8 cellular contexts compared by ENCODE assay signal in genomic region chr3:73868688-73869315, GRCh38.
A peak's percentile ranks its signal among the peaks of the same experiment; 100 is the strongest.
DNase-seq lines count a peak whose midpoint lies in the region; ATAC-seq and TF ChIP-seq lines count a peak whose summit lies in the region.

No MANE protein-coding gene starts in this region.

- no peaks in the 10 kb centered on the region for H3K27me3 Mint-ChIP-seq in activated T-helper 1 cell treated with anti-CD3 and anti-CD28 coated beads, Interleukin-12 subunit alpha, Interleukin-12 subunit beta, Interleukin-2, Interleukin-4 antibody, amounts not matched to agents 30 ng/mL and 10 ng/mL and 1 ng/mL, durations not matched to agents 14 hours and 24 hours and 36 hours (ENCODE audit: insufficient read depth)

- H3K27me3 ChIP-seq in heart right ventricle (no peaks in the 10 kb centered on the region), stomach (no peaks in the 10 kb centered on the region)

- no peak for TF ChIP-seq POLR2A in stomach (IDR thresholded peaks at IDR 0.05)

- peak; percentile 18 to 65 (median 54) for TF ChIP-seq CTCF in heart right ventricle (IDR thresholded peaks at IDR 0.05)
- peak in 4 of 7 experiments; percentile 14 to 47 (median 38) for TF ChIP-seq CTCF in stomach (IDR thresholded peaks at IDR 0.05)

- H3K36me3 Mint-ChIP-seq in activated T-helper 1 cell treated with anti-CD3 and anti-CD28 coated beads, Interleukin-12 subunit alpha, Interleukin-12 subunit beta, Interleukin-2, Interleukin-4 antibody, amounts not matched to agents 30 ng/mL and 10 ng/mL and 1 ng/mL, durations not matched to agents 14 hours and 24 hours and 36 hours (ENCODE audit: low read depth), result no peaks in the 10 kb centered on the region

- peak; percentile 71 for DNase-seq in COLO829 (ENCODE audit: low spot score)
- DNase-seq in HuH-7 (ENCODE audit: low spot score), result peak; percentile 1
- DNase-seq in SW480 (ENCODE audit: low spot score), result peak; percentile 48
- DNase-seq in heart right ventricle, result peak in 1 of 2 donors; percentile 29
- DNase-seq in stomach, result peak; percentile 41
- no peak for DNase-seq in activated T-helper 1 cell treated with anti-CD3 and anti-CD28 coated beads, Interleukin-12 subunit alpha, Interleukin-12 subunit beta, Interleukin-2, Interleukin-4 antibody, amounts not matched to agents 30 ng/mL and 10 ng/mL and 1 ng/mL, durations not matched to agents 14 hours and 24 hours and 36 hours (ENCODE audit: low spot score)

- H3K27ac ChIP-seq in heart right ventricle (no peak overlapping the region), stomach (no peak overlapping the region)

- intact Hi-C loops in heart right ventricle (cut with DNase I), result loop anchor here in 2 of 10 donors (5.0 to 10.0 kb wide), 2 partner anchors 1136 to 1303 kb away; no protein-coding TSS in a partner anchor
- intact Hi-C loops in stomach (cut with DNase I; ENCODE audit: low total_unique reads), result no loop called here
- intact Hi-C loops in activated T-helper 1 cell treated with anti-CD3 and anti-CD28 coated beads, Interleukin-12 subunit alpha, Interleukin-12 subunit beta, Interleukin-2, Interleukin-4 antibody, amounts not matched to agents 30 ng/mL and 10 ng/mL and 1 ng/mL, durations not matched to agents 14 hours and 24 hours and 36 hours (cut with micrococcal nuclease), result no loop called here

- no peak for TF ChIP-seq EP300 in stomach (IDR thresholded peaks at IDR 0.05)

- H3K4me3 Mint-ChIP-seq in activated T-helper 1 cell treated with anti-CD3 and anti-CD28 coated beads, Interleukin-12 subunit alpha, Interleukin-12 subunit beta, Interleukin-2, Interleukin-4 antibody, amounts not matched to agents 30 ng/mL and 10 ng/mL and 1 ng/mL, durations not matched to agents 14 hours and 24 hours and 36 hours, result no peak overlapping the region

- H3K9me3 Mint-ChIP-seq in activated T-helper 1 cell treated with anti-CD3 and anti-CD28 coated beads, Interleukin-12 subunit alpha, Interleukin-12 subunit beta, Interleukin-2, Interleukin-4 antibody, amounts not matched to agents 30 ng/mL and 10 ng/mL and 1 ng/mL, durations not matched to agents 14 hours and 24 hours and 36 hours, result no peaks in the 10 kb centered on the region

- no peaks in the 10 kb centered on the region for H3K4me1 Mint-ChIP-seq in activated T-helper 1 cell treated with anti-CD3 and anti-CD28 coated beads, Interleukin-12 subunit alpha, Interleukin-12 subunit beta, Interleukin-2, Interleukin-4 antibody, amounts not matched to agents 30 ng/mL and 10 ng/mL and 1 ng/mL, durations not matched to agents 14 hours and 24 hours and 36 hours (ENCODE audit: low read depth)

- no peak overlapping the region for H3K27ac Mint-ChIP-seq in activated T-helper 1 cell treated with anti-CD3 and anti-CD28 coated beads, Interleukin-12 subunit alpha, Interleukin-12 subunit beta, Interleukin-2, Interleukin-4 antibody, amounts not matched to agents 30 ng/mL and 10 ng/mL and 1 ng/mL, durations not matched to agents 14 hours and 24 hours and 36 hours

- 70 to 73% methylated on average over 3 of the region's 3 CpGs for WGBS in heart right ventricle, 2 donors
- WGBS in stomach, 5 donors, result 22 to 39% (median 32%) methylated on average over 3 of the region's 3 CpGs

- H3K4me1 ChIP-seq in heart right ventricle, result peaks cover 0 to 5% (median 0%) of the 10 kb centered on the region in 9 donors
- no peaks in the 10 kb centered on the region for H3K4me1 ChIP-seq in stomach

- no peaks in the 10 kb centered on the region for H3K9me3 ChIP-seq in heart right ventricle
- no peaks in the 10 kb centered on the region for H3K9me3 ChIP-seq in stomach

- ATAC-seq in heart right ventricle (peak in 4 of 8 donors; percentile 41 to 67 (median 56)), HG03442 (IDR thresholded peaks at IDR 0.05; ENCODE audit: unreplicated experiment) (no peak), HG02588 (IDR thresholded peaks at IDR 0.05; ENCODE audit: unreplicated experiment) (no peak)

- no peaks in the 10 kb centered on the region for H3K36me3 ChIP-seq in heart right ventricle
- no peaks in the 10 kb centered on the region for H3K36me3 ChIP-seq in stomach

- no peak overlapping the region for H3K4me3 ChIP-seq in heart right ventricle
- H3K4me3 ChIP-seq in stomach, result no peak overlapping the region
